Comparison of ENCODE assay signal across 22 cellular contexts in genomic region chr4:24669751-24670150, GRCh38.
"Had no signal": no experiment of that assay in that cellular context is flagged by ENCODE, and none has a peak within 500 bp of the region (broad histone marks: within the 10 kb centered on the region; RNA-seq: fewer than 3 reads in every experiment).

No MANE protein-coding gene starts in this region.

- H3K4me3 ChIP-seq: colonic mucosa, coronary artery, esophagus muscularis mucosa, esophagus squamous epithelium, gastrocnemius medialis, gastroesophageal sphincter, heart left ventricle, heart right ventricle had no signal

- H3K4me3 Mint-ChIP-seq: dendritic cell treated with granulocyte-macrophage colony-stimulating factor and Interleukin-4, amounts not matched to agents 40 ng/mL and 50 ng/mL, for 4 days; effector memory CD8-positive, alpha-beta T cell had no signal

- H3K27ac ChIP-seq: colonic mucosa, coronary artery, epithelial cell of prostate, esophagus muscularis mucosa, esophagus squamous epithelium, foreskin keratinocyte, gastrocnemius medialis, gastroesophageal sphincter, heart left ventricle, heart right ventricle had no signal

- H3K27ac Mint-ChIP-seq: dendritic cell treated with granulocyte-macrophage colony-stimulating factor and Interleukin-4, amounts not matched to agents 40 ng/mL and 50 ng/mL, for 4 days; effector memory CD8-positive, alpha-beta T cell had no signal

- DNase-seq: colonic mucosa; cortex of kidney; dermis blood vessel endothelial cell; dorsolateral prefrontal cortex; effector CD4-positive, alpha-beta T cell; effector CD8-positive, alpha-beta T cell; effector memory CD4-positive, alpha-beta T cell; effector memory CD8-positive, alpha-beta T cell; erythroblast; esophagus squamous epithelium; foreskin keratinocyte; foreskin melanocyte; gastrocnemius medialis; glutamatergic neuron; head of caudate nucleus; heart left ventricle; heart right ventricle had no signal

- H3K9me3 Mint-ChIP-seq: dendritic cell treated with granulocyte-macrophage colony-stimulating factor and Interleukin-4, amounts not matched to agents 40 ng/mL and 50 ng/mL, for 4 days; effector memory CD8-positive, alpha-beta T cell had no signal

- H3K9me3 ChIP-seq: colonic mucosa, esophagus muscularis mucosa, esophagus squamous epithelium, gastrocnemius medialis, gastroesophageal sphincter, heart left ventricle, heart right ventricle had no signal

- H3K27me3 ChIP-seq: colonic mucosa, esophagus muscularis mucosa, esophagus squamous epithelium, gastrocnemius medialis, gastroesophageal sphincter had no signal

- H3K36me3 ChIP-seq: colonic mucosa, esophagus muscularis mucosa, esophagus squamous epithelium, gastrocnemius medialis, gastroesophageal sphincter, heart left ventricle, heart right ventricle had no signal

- H3K4me1 ChIP-seq: colonic mucosa, esophagus squamous epithelium, foreskin keratinocyte, gastrocnemius medialis, gastroesophageal sphincter had no signal
